Comparison of ENCODE assay signal across 12 cellular contexts in genomic region chr13:40146586-40147240, GRCh38.
A peak's percentile ranks its signal among the peaks of the same experiment; 100 is the strongest.
DNase-seq lines count a peak whose midpoint lies in the region; ATAC-seq and TF ChIP-seq lines count a peak whose summit lies in the region.
"Had no signal": no experiment of that assay in that cellular context is flagged by ENCODE, and none has a peak within 500 bp of the region (broad histone marks: within the 10 kb centered on the region; RNA-seq: fewer than 3 reads in every experiment).

No MANE protein-coding gene starts in this region.

- H3K9ac ChIP-seq in OCI-LY3 (ENCODE audit: low read length), result no peak overlapping the region

- peak overlapping the region; percentile 73 for H3K27ac Mint-ChIP-seq in activated naive CD4-positive, alpha-beta T cell treated with anti-CD3 and anti-CD28 coated beads, Interleukin-2, amount 50 U/mL, for 24 hours
- H3K27ac Mint-ChIP-seq in naive B cell, result no peak overlapping the region

- peaks cover 75% of the 10 kb centered on the region for H3K4me1 Mint-ChIP-seq in activated naive CD4-positive, alpha-beta T cell treated with anti-CD3 and anti-CD28 coated beads, Interleukin-2, amount 50 U/mL, for 24 hours
- peaks cover 20 to 54% (median 43%) of the 10 kb centered on the region in 3 donors for H3K4me1 Mint-ChIP-seq in naive B cell

- ATAC-seq in naive B cell (ENCODE audit: low read depth in 2 of 2), result peak; percentile 24 to 27
- ATAC-seq: gastrocnemius medialis had no signal

- no peak overlapping the region for H3K27ac ChIP-seq in OCI-LY3 (ENCODE audit: low read length)
- H3K27ac ChIP-seq: gastrocnemius medialis, SJSA1 had no signal

- H3K27me3 ChIP-seq in OCI-LY3 (ENCODE audit: low read depth, low read length), result peaks cover 13% of the 10 kb centered on the region
- H3K27me3 ChIP-seq: gastrocnemius medialis, SJSA1 had no signal

- H3K9me3 Mint-ChIP-seq in activated naive CD4-positive, alpha-beta T cell treated with anti-CD3 and anti-CD28 coated beads, Interleukin-2, amount 50 U/mL, for 24 hours, result no peaks in the 10 kb centered on the region
- no peaks in the 10 kb centered on the region for H3K9me3 Mint-ChIP-seq in naive B cell

- H3K4me3 Mint-ChIP-seq in activated naive CD4-positive, alpha-beta T cell treated with anti-CD3 and anti-CD28 coated beads, Interleukin-2, amount 50 U/mL, for 24 hours, result peak overlapping the region; percentile 63
- peak overlapping the region in 1 of 8 donors; percentile 37 for H3K4me3 Mint-ChIP-seq in naive B cell

- H3K79me2 ChIP-seq in OCI-LY3 (ENCODE audit: low read length), result no peaks in the 10 kb centered on the region

- no peaks in the 10 kb centered on the region for H3K36me3 ChIP-seq in OCI-LY3 (replicated peaks; ENCODE audit: low read depth, low read length)
- H3K36me3 ChIP-seq: gastrocnemius medialis, SJSA1 had no signal

- H3K4me2 ChIP-seq in OCI-LY3 (ENCODE audit: low read length), result peak overlapping the region; percentile 46

- TF ChIP-seq CTCF in OCI-LY3 (IDR thresholded peaks at IDR 0.05; ENCODE audit: low read depth, low read length) (no peak), GM20000 (IDR thresholded peaks at IDR 0.05; ENCODE audit: extremely low read depth, missing control alignments) (no peak)

- H2AFZ ChIP-seq in OCI-LY3 (ENCODE audit: low read depth, low read length), result no peak overlapping the region

- H4K20me1 ChIP-seq in OCI-LY3 (ENCODE audit: insufficient read depth, low read length), result no peaks in the 10 kb centered on the region

- H3K9me3 ChIP-seq in OCI-LY3 (ENCODE audit: insufficient read depth, low read length), result no peaks in the 10 kb centered on the region
- H3K9me3 ChIP-seq: gastrocnemius medialis, SJSA1 had no signal

- DNase-seq in EL, result peak; percentile 11
- no peak for DNase-seq in naive B cell
- DNase-seq in hepatic stellate cell (ENCODE audit: low spot score), result no peak
- no peak for DNase-seq in GM20000 (ENCODE audit: low spot score)
- DNase-seq in NCI-H128 (lab: John Stamatoyannopoulos, UW; ENCODE audit: unreplicated experiment), result no peak
- DNase-seq: activated CD4-positive, CD25-positive, alpha-beta regulatory T cell treated with anti-CD3 and anti-CD28 coated beads, Interleukin-2, amount 50 U/mL, for 72 hours; gastrocnemius medialis; IMR-90; NCI-H1694 had no signal

- H3K4me3 ChIP-seq in OCI-LY3 (ENCODE audit: low read length), result peak overlapping the region; percentile 7; the same call in 1 of the 2 replicates
- H3K4me3 ChIP-seq: gastrocnemius medialis, SJSA1 had no signal

- H3K27me3 Mint-ChIP-seq in activated naive CD4-positive, alpha-beta T cell treated with anti-CD3 and anti-CD28 coated beads, Interleukin-2, amount 50 U/mL, for 24 hours, result no peaks in the 10 kb centered on the region
- H3K27me3 Mint-ChIP-seq in naive B cell, result no peaks in the 10 kb centered on the region

- H3K4me1 ChIP-seq in OCI-LY3 (ENCODE audit: low read length), result peaks cover 29% of the 10 kb centered on the region

- H3K36me3 Mint-ChIP-seq in activated naive CD4-positive, alpha-beta T cell treated with anti-CD3 and anti-CD28 coated beads, Interleukin-2, amount 50 U/mL, for 24 hours, result no peaks in the 10 kb centered on the region
- H3K36me3 Mint-ChIP-seq in naive B cell, result no peaks in the 10 kb centered on the region
